ENCODE assay signal across 8 cellular contexts in genomic region chr18:26549486-26550435, GRCh38. TPM values are rescaled to one million over a fixed set of nuclear protein-coding genes. Genes with fewer than 3 reads are reported as not detected.
DNase-seq lines count a peak whose midpoint lies in the region; ATAC-seq, FAIRE-seq and TF ChIP-seq lines count a peak whose summit lies in the region.

No MANE protein-coding gene starts in this region.

- H3K27ac ChIP-seq in keratinocyte (ENCODE audit: control insufficient read depth, insufficient read depth, low read length) (peak overlapping the region; percentile 82), skin epidermis (peak overlapping the region; percentile 15 to 91 (median 84))

- peak overlapping the region; percentile 80 for H2AFZ ChIP-seq in keratinocyte (ENCODE audit: control insufficient read depth, low read length)

- dilution Hi-C loops in keratinocyte (cut with MboI; ENCODE audit: extremely low pct_ligation_motif_present, low sequenced_read_pairs) = no loop called here

- H3K36me3 ChIP-seq in keratinocyte (ENCODE audit: control insufficient read depth in 2 of 2, extremely low read depth in 1 of 2, insufficient read depth in 2 of 2, low read length in 2 of 2) = peaks cover 3 to 4% of the 10 kb centered on the region in 2 experiments

- H3K79me2 ChIP-seq in keratinocyte (ENCODE audit: control insufficient read depth, insufficient read depth, low read length) = peaks cover 34% of the 10 kb centered on the region

- DNase-seq in DMS53 treated with DMSO at 0.1 percent for 48 hours (lab: John Stamatoyannopoulos, UW; ENCODE audit: unreplicated experiment) = peak; percentile 37
- DNase-seq in RPMI7951 (ENCODE audit: low read depth) = peak; percentile 78
- DNase-seq in cardiac fibroblast (ENCODE audit: low read depth in 2 of 2) = peak; percentile 65 to 71
- no peak for DNase-seq in keratinocyte (ENCODE audit: low read depth, low spot score)
- DNase-seq in mesenteric fat pad (ENCODE audit: low spot score) = no peak

- no peak for TF ChIP-seq CTCF in cardiac fibroblast (IDR thresholded peaks at IDR 0.05; ENCODE audit: low read depth, low read length)
- TF ChIP-seq CTCF in keratinocyte (optimal IDR thresholded peaks at IDR 0.05 in 1 of 3, IDR thresholded peaks at IDR 0.05 in 1 of 3, conservative IDR thresholded peaks at IDR 0.05 in 1 of 3; ENCODE audit: extremely low read depth in 1 of 3, insufficient read depth in 2 of 3, low read length in 3 of 3) = no peak

- H3K9me1 ChIP-seq in keratinocyte (ENCODE audit: control insufficient read depth, extremely low read depth, insufficient read depth, low read length) = no peaks in the 10 kb centered on the region

- no peaks in the 10 kb centered on the region for H3K27me3 ChIP-seq in keratinocyte (ENCODE audit: control insufficient read depth, extremely low read depth, insufficient read depth, low read length)

- peak overlapping the region; percentile 82 for H3K9ac ChIP-seq in keratinocyte (ENCODE audit: control insufficient read depth, extremely low read depth, insufficient read depth, low read length)

- peak overlapping the region; percentile 85 for H3K4me2 ChIP-seq in keratinocyte (ENCODE audit: control insufficient read depth, extremely low read depth, insufficient read depth, low read depth, low read length)

- no peaks in the 10 kb centered on the region for H4K20me1 ChIP-seq in keratinocyte (ENCODE audit: control insufficient read depth, extremely low read depth, insufficient read depth, low read length)

- H3K4me1 ChIP-seq in keratinocyte (ENCODE audit: control insufficient read depth, extremely low read depth, insufficient read depth, low read length) = peaks cover 29% of the 10 kb centered on the region

- no peaks in the 10 kb centered on the region for H3K9me3 ChIP-seq in keratinocyte (ENCODE audit: control insufficient read depth, low read depth, low read length)

- ATAC-seq in HG03439 (IDR thresholded peaks at IDR 0.05; ENCODE audit: unreplicated experiment) (peak; percentile 23), HG02981 (IDR thresholded peaks at IDR 0.05; ENCODE audit: unreplicated experiment) (no peak)

- FAIRE-seq in keratinocyte (lab: Jason Lieb, UNC) = peak; percentile 43

- H3K4me3 ChIP-seq in cardiac fibroblast (replicated peaks in 1 of 2; ENCODE audit: low read depth in 2 of 2, low read length in 2 of 2) = peak overlapping the region; percentile 73
- H3K4me3 ChIP-seq in keratinocyte (ENCODE audit: control insufficient read depth in 2 of 3, extremely low read depth in 1 of 3, insufficient read depth in 2 of 3, low read depth in 1 of 3, low read length in 3 of 3) = peak overlapping the region; percentile 74 to 87 (median 79)
- peak overlapping the region; percentile 61 to 84 (median 77) for H3K4me3 ChIP-seq in skin epidermis

RNA-seq across cellular contexts. Expression of gene KCTD1, which starts 1.4 kb away (rescaled TPM):
- 17.8 and 19.2 TPM in 2 replicates for total RNA-seq in RPMI7951 (2014; rRNA removed; shearing (Covaris generic))
- polyA plus RNA-seq in keratinocyte = 18.7 to 57.6 TPM (median 32.1 TPM) in 3 replicates
- 48.7 TPM for polyA plus RNA-seq in keratinocyte (2011; ENCODE audit: low read depth)
- 47.7 and 50.2 TPM in 2 replicates for polyA plus RNA-seq in keratinocyte (2011; cell fraction: cytosol; rRNA removed)
- 33.7 and 34.6 TPM in 2 replicates for polyA plus RNA-seq in keratinocyte (2011; cell fraction: nucleus; rRNA removed)
- 49.3 and 53.0 TPM in 2 replicates for polyA plus RNA-seq in keratinocyte (2012; ENCODE audit: low replicate concordance)
- polyA minus RNA-seq in keratinocyte = 33.7 to 42.3 TPM (median 35.1 TPM) in 3 replicates
- 30.9 TPM for polyA minus RNA-seq in keratinocyte (2011; cell fraction: cytosol; rRNA and poly(A)+ RNA removed)
- polyA minus RNA-seq in keratinocyte (2011; cell fraction: nucleus; rRNA and poly(A)+ RNA removed) = 25.3 and 31.6 TPM in 2 replicates
- 5.9 TPM for total RNA-seq in mesenteric fat pad

Comparison
In these comparisons a context has a peak if more than half of its experiments do, and no peak if none do; other contexts are left out.
1. DNase-seq: peak in DMS53 treated with DMSO at 0.1 percent for 48 hours (single experiment), RPMI7951 (single experiment) and cardiac fibroblast (2 of 2); none in keratinocyte (single experiment) and mesenteric fat pad (single experiment).
2. Peak in every context shown above with its lines, with median percentiles within 50 percentile points of each other: H3K4me3 ChIP-seq.